In genomic region chr20:51826372-51826771, GRCh38 we compare ENCODE assay signal across 14 cellular contexts. TPM values are rescaled to one million over a fixed set of nuclear protein-coding genes. Genes with fewer than 3 reads are reported as not detected.
A peak's percentile ranks its signal among the peaks of the same experiment; 100 is the strongest.
DNase-seq lines count a peak whose midpoint lies in the region; ATAC-seq, FAIRE-seq and TF ChIP-seq lines count a peak whose summit lies in the region.
"Had no signal": no experiment of that assay in that cellular context is flagged by ENCODE, and none has a peak within 500 bp of the region (broad histone marks: within the 10 kb centered on the region; RNA-seq: fewer than 3 reads in every experiment).

No MANE protein-coding gene starts in this region.

- H3K4me2 ChIP-seq in astrocyte (ENCODE audit: low read length) (no peak overlapping the region), mesenchymal stem cell (ENCODE audit: low read length, poor library complexity, severe bottlenecking) (no peak overlapping the region)
- H3K4me2 ChIP-seq: GM23338 had no signal

- FAIRE-seq in HTR-8/SVneo (lab: Jason Lieb, UNC): peak; percentile 73
- no peak for FAIRE-seq in astrocyte (lab: Jason Lieb, UNC)

- no peak overlapping the region for H3K14ac ChIP-seq in mesenchymal stem cell (ENCODE audit: low read length in 2 of 2)

- H3K9ac ChIP-seq in astrocyte (ENCODE audit: low read length) (no peak overlapping the region), mesenchymal stem cell (ENCODE audit: low read length) (no peak overlapping the region)

- no peak overlapping the region for H4K91ac ChIP-seq in mesenchymal stem cell (ENCODE audit: low read length)

- H2BK12ac ChIP-seq in mesenchymal stem cell (ENCODE audit: low read length in 2 of 2): no peak overlapping the region

- H4K20me1 ChIP-seq in astrocyte (ENCODE audit: insufficient read depth, low read length): no peaks in the 10 kb centered on the region

- H3K23ac ChIP-seq in mesenchymal stem cell (ENCODE audit: low read length in 2 of 2): no peak overlapping the region

- no peaks in the 10 kb centered on the region for H3K4me1 Mint-ChIP-seq in astrocyte (ENCODE audit: low read depth, unreplicated experiment)

- no peak overlapping the region for H3K4me3 Mint-ChIP-seq in astrocyte (ENCODE audit: unreplicated experiment)
- H3K4me3 Mint-ChIP-seq: CD14-positive monocyte; CD8-positive, alpha-beta T cell; GM23338; H9 had no signal

- no peak overlapping the region for H4K8ac ChIP-seq in mesenchymal stem cell (ENCODE audit: low read length)

- H2BK5ac ChIP-seq in mesenchymal stem cell (ENCODE audit: low read depth, low read length, poor library complexity, severe bottlenecking): no peak overlapping the region

- no peak overlapping the region for H2AK5ac ChIP-seq in mesenchymal stem cell (ENCODE audit: low read length, severe bottlenecking)

- H3K4me1 ChIP-seq in astrocyte (ENCODE audit: insufficient read depth, low read length) (no peaks in the 10 kb centered on the region), upper lobe of right lung (no peaks in the 10 kb centered on the region), mesenchymal stem cell (ENCODE audit: control insufficient read depth, insufficient read depth, low read depth, low read length) (peaks cover 3% of the 10 kb centered on the region)
- H3K4me1 ChIP-seq: Caco-2 had no signal

- no peaks in the 10 kb centered on the region for H3K9me3 Mint-ChIP-seq in astrocyte (ENCODE audit: unreplicated experiment)
- H3K9me3 Mint-ChIP-seq: CD8-positive, alpha-beta T cell; GM23338; H9 had no signal

- peaks cover 9% of the 10 kb centered on the region for H3K27me3 Mint-ChIP-seq in astrocyte (ENCODE audit: low read depth, unreplicated experiment)

- no peak overlapping the region for H2AFZ ChIP-seq in astrocyte (ENCODE audit: low read depth, low read length)
- H2AFZ ChIP-seq in mesenchymal stem cell (ENCODE audit: low read depth, low read length): no peak overlapping the region
- H2AFZ ChIP-seq: GM23338 had no signal

- intact Hi-C loops in upper lobe of right lung (cut with DNase I): no loop called here

- DNase-seq in DMS53 (lab: John Stamatoyannopoulos, UW) (peak; percentile 22), DMS53 treated with DMSO at 0.1 percent for 48 hours (lab: John Stamatoyannopoulos, UW; ENCODE audit: unreplicated experiment) (no peak), HTR-8/SVneo (ENCODE audit: insufficient read length, low spot score) (no peak), astrocyte (ENCODE audit: low read depth) (no peak), upper lobe of right lung (peak; percentile 16), mesenchymal stem cell (no peak)
- DNase-seq: CD8-positive, alpha-beta T cell; H9 had no signal

- no peak overlapping the region for H2BK120ac ChIP-seq in mesenchymal stem cell (ENCODE audit: low read depth, low read length)

- H3K27ac ChIP-seq in astrocyte (ENCODE audit: low read depth, low read length): no peak overlapping the region
- H3K27ac ChIP-seq in upper lobe of right lung: no peak overlapping the region
- no peak overlapping the region for H3K27ac ChIP-seq in mesenchymal stem cell (ENCODE audit: low read length, poor library complexity, severe bottlenecking)
- H3K27ac ChIP-seq: 22Rv1 had no signal

- no peaks in the 10 kb centered on the region for H3K36me3 Mint-ChIP-seq in astrocyte (ENCODE audit: low read depth, unreplicated experiment)
- H3K36me3 Mint-ChIP-seq: CD14-positive monocyte; CD8-positive, alpha-beta T cell had no signal

- H2BK15ac ChIP-seq in mesenchymal stem cell (ENCODE audit: low read depth, poor library complexity, severe bottlenecking): no peak overlapping the region

- no peak for ATAC-seq in upper lobe of right lung
- no peak for ATAC-seq in HG03097 (IDR thresholded peaks at IDR 0.05; ENCODE audit: low FRiP score, unreplicated experiment)
- ATAC-seq: CD8-positive, alpha-beta T cell; GM23338 had no signal

- H3K27me3 ChIP-seq in astrocyte (ENCODE audit: insufficient read depth, low read length) (no peaks in the 10 kb centered on the region), upper lobe of right lung (no peaks in the 10 kb centered on the region), mesenchymal stem cell (ENCODE audit: control insufficient read depth in 1 of 2, insufficient read depth in 1 of 2, low read length in 2 of 2) (peaks cover 0 to 8% of the 10 kb centered on the region in 2 experiments)

- H3K27ac Mint-ChIP-seq in astrocyte (ENCODE audit: unreplicated experiment): peak overlapping the region; percentile 77
- H3K27ac Mint-ChIP-seq: CD14-positive monocyte; CD8-positive, alpha-beta T cell; GM23338 had no signal

- H3K4ac ChIP-seq in mesenchymal stem cell (ENCODE audit: low read depth in 1 of 2, low read length in 2 of 2): no peak overlapping the region

- WGBS in mesenchymal stem cell: 88% methylated on average over 6 of the region's 8 CpGs

- no peak for TF ChIP-seq CTCF in astrocyte (IDR thresholded peaks at IDR 0.05; ENCODE audit: insufficient read depth, low read depth, low read length)
- TF ChIP-seq CTCF in upper lobe of right lung (IDR thresholded peaks at IDR 0.05): no peak

- H3K4me3 ChIP-seq in astrocyte (ENCODE audit: insufficient read depth, low read depth, low read length) (no peak overlapping the region), upper lobe of right lung (no peak overlapping the region), mesenchymal stem cell (ENCODE audit: insufficient read depth in 1 of 2, low read depth in 1 of 2, low read length in 2 of 2) (no peak overlapping the region)
- H3K4me3 ChIP-seq: GM23338 had no signal

- no peaks in the 10 kb centered on the region for H3K79me1 ChIP-seq in mesenchymal stem cell (replicated peaks; ENCODE audit: low read length, poor library complexity, severe bottlenecking)

- H3K9me3 ChIP-seq in astrocyte (ENCODE audit: insufficient read depth, low read depth, low read length) (no peaks in the 10 kb centered on the region), upper lobe of right lung (no peaks in the 10 kb centered on the region), mesenchymal stem cell (ENCODE audit: control insufficient read depth, low read length) (no peaks in the 10 kb centered on the region)
- H3K9me3 ChIP-seq: Caco-2 had no signal

- H3K36me3 ChIP-seq in astrocyte (ENCODE audit: insufficient read depth, low read length): no peaks in the 10 kb centered on the region
- H3K36me3 ChIP-seq in upper lobe of right lung: no peaks in the 10 kb centered on the region
- no peaks in the 10 kb centered on the region for H3K36me3 ChIP-seq in mesenchymal stem cell (ENCODE audit: control insufficient read depth in 1 of 2, insufficient read depth in 2 of 2, low read depth in 1 of 2, low read length in 2 of 2)

- H3K79me2 ChIP-seq in astrocyte (ENCODE audit: insufficient read depth, low read length): no peaks in the 10 kb centered on the region

- H3K18ac ChIP-seq in mesenchymal stem cell (ENCODE audit: low read depth in 1 of 2, low read length in 2 of 2): no peak overlapping the region

RNA-seq across cellular contexts. Expression of gene SALL4, which starts 24.1 kb away (rescaled TPM):
- 15.0 and 21.7 TPM in 2 replicates for total RNA-seq in astrocyte
- total RNA-seq in upper lobe of right lung: 0.43 TPM
- polyA plus RNA-seq in mesenchymal stem cell (2013, experiment 1 of 2): 3.1 TPM
- 3.9 TPM for polyA plus RNA-seq in mesenchymal stem cell (2013, experiment 2 of 2)
- total RNA-seq: HT1080 had no signal
- polyA plus RNA-seq: CD14-positive monocyte had no signal

RNA-seq across cellular contexts. Expression of gene ATP9A, which starts 58.2 kb away (rescaled TPM):
- 12.9 and 13.5 TPM in 2 replicates for total RNA-seq in astrocyte
- 32.1 TPM for total RNA-seq in upper lobe of right lung
- polyA plus RNA-seq in mesenchymal stem cell (2013, experiment 1 of 2): 17.9 TPM
- polyA plus RNA-seq in mesenchymal stem cell (2013, experiment 2 of 2): 17.4 TPM
- polyA plus RNA-seq: CD14-positive monocyte had no signal

Comparison
In these comparisons a context has a peak if more than half of its experiments do, and no peak if none do; other contexts are left out.
1. DNase-seq: peak in DMS53 (single experiment) and upper lobe of right lung (single experiment); none in DMS53 treated with DMSO at 0.1 percent for 48 hours (single experiment), HTR-8/SVneo (single experiment), astrocyte (single experiment) and mesenchymal stem cell (single experiment).
2. RNA of gene SALL4, which starts 24.1 kb away (total RNA-seq): 15.0 to 21.7 TPM in astrocyte; 0.43 TPM in upper lobe of right lung (single experiment); every median in the first group is over 10 times any median in the second.